Comparison of ENCODE assay signal across 23 cellular contexts in the genomic region with DNA sequence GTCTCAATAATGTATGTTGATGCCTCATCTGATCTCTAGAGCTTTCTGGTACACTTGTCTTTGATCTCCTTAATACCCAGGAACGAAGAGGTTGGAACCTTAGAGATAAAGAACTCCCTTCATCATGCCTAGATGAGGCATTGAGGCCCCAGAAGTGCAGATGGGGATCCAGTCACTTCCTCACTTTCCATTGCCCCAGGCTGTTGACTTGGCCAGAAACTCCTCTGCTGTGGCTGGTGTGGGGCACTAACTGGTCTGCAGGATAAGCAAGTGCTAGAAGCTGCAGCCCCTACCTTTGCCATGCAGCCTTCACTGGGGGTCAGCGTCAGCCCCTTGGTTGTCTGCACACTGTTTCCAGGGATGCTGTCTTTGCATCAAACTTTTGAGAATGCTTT. TPM values are rescaled to one million over a fixed set of nuclear protein-coding genes. Genes with fewer than 3 reads are reported as not detected.
"Had no signal": no experiment of that assay in that cellular context is flagged by ENCODE, and none has a peak within 500 bp of the region (broad histone marks: within the 10 kb centered on the region; RNA-seq: fewer than 3 reads in every experiment).

No MANE protein-coding gene starts in this region.

- H3K4me3 ChIP-seq: coronary artery, heart right ventricle, lung, ovary, psoas muscle, skin epidermis, tibial artery had no signal

- ATAC-seq: activated CD4-positive, CD25-positive, alpha-beta regulatory T cell treated with anti-CD3 and anti-CD28 coated beads, Interleukin-2, amount 50 U/mL, for 24 hours; heart right ventricle; naive thymus-derived CD8-positive, alpha-beta T cell; psoas muscle; right cardiac atrium; stimulated activated effector memory CD8-positive, alpha-beta T cell treated with anti-CD3 and anti-CD28 coated beads, Interleukin-12 subunit alpha, Interleukin-12 subunit beta, amount 100 ng/mL, for 72 hours; stimulated activated naive CD8-positive, alpha-beta T cell treated with anti-CD3 and anti-CD28 coated beads, Interleukin-15, amount 100 ng/mL, for 72 hours had no signal

- H3K9me3 ChIP-seq: neutrophil, ovary, psoas muscle, tibial artery had no signal

- H3K36me3 ChIP-seq: heart right ventricle, neutrophil, ovary, tibial artery had no signal

- DNase-seq: activated CD4-positive, alpha-beta memory T cell treated with anti-CD3 and anti-CD28 coated beads, Interleukin-2, amount 10 ng/mL, durations not matched to agents 7 days and 5 days; activated CD4-positive, alpha-beta T cell treated with anti-CD3 and anti-CD28 coated beads, Interleukin-2, amount 10 ng/mL, durations not matched to agents 24 days and 14 days; activated gamma-delta T cell treated with Interleukin-2 at 50 U/mL for 16 hours; anterior cingulate cortex; endodermal cell; heart right ventricle; kidney; naive thymus-derived CD8-positive, alpha-beta T cell; psoas muscle; right cardiac atrium; stimulated activated CD4-positive, alpha-beta T cell treated with anti-CD3 and anti-CD28 coated beads, Interleukin-2, amount 100 ng/mL, for 24 hours; stimulated activated naive CD8-positive, alpha-beta T cell treated with anti-CD3 and anti-CD28 coated beads, Interleukin-15, amount 100 ng/mL, for 72 hours had no signal

- H3K27me3 ChIP-seq: heart right ventricle, ovary, tibial artery had no signal

- H3K27ac ChIP-seq: coronary artery, epithelial cell of prostate, heart right ventricle, neutrophil, ovary, psoas muscle, skin epidermis, tibial artery, VCaP had no signal

- H3K4me1 ChIP-seq: psoas muscle had no signal

RNA-seq across cellular contexts. Expression of gene STUM, which starts 49.9 kb away (rescaled TPM):
- total RNA-seq: activated CD4-positive, alpha-beta memory T cell treated with anti-CD3 and anti-CD28 coated beads, Interleukin-2, amount 10 ng/mL, durations not matched to agents 7 days and 5 days; activated CD4-positive, alpha-beta T cell treated with anti-CD3 and anti-CD28 coated beads, Interleukin-2, amount 10 ng/mL, durations not matched to agents 24 days and 14 days; T-helper 2 cell treated with Interferon-gamma antibody and Interleukin-4, amounts not matched to agents 100 ng/mL and 5 ng/mL, for 36 hours had no signal
